Comparison of ENCODE assay signal across 10 cellular contexts in the genomic region with DNA sequence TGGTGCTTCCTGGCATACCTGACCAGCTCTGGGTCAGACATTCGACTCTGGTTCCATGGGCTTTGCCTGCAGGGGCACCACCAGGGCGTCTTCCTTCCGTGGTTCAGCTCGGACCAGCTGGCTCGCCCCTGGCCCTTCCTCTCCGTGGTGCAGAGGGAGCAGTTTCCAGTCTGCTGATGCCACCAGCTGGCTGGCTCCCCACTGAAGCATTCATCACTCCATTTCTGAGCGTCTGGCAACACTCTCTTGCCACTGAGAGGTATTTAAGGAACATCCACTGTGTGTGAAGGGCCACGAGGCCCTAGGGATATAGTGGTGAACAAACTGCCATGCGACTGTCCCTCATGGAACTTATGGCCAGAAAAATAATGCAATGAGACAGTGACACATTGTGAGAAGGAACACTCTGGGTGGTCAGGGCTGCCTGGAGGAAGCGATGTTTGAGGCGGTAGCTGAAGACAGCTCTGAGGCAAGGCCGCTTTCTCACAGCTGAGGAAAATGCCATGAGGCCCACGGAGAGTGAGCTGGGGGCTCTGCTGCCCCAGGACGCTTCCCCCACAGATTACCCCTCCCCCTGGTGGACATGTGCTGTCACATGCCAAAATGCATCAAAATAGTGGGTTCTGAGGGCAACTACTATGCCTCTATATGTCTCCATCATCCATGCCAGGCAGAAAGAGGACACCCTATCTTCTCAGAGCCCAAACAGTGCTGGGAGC. TPM values are rescaled to one million over a fixed set of nuclear protein-coding genes. Genes with fewer than 3 reads are reported as not detected.
A peak's percentile ranks its signal among the peaks of the same experiment; 100 is the strongest.
DNase-seq lines count a peak whose midpoint lies in the region; ATAC-seq and TF ChIP-seq lines count a peak whose summit lies in the region.
"Had no signal": no experiment of that assay in that cellular context is flagged by ENCODE, and none has a peak within 500 bp of the region (broad histone marks: within the 10 kb centered on the region; RNA-seq: fewer than 3 reads in every experiment).

No MANE protein-coding gene starts in this region.

- intact Hi-C loops in CD4-positive, alpha-beta memory T cell (cut with micrococcal nuclease), result no loop called here

- no peaks in the 10 kb centered on the region for H3K27me3 Mint-ChIP-seq in stimulated activated naive B cell treated with anti-CD40 and anti-IgM and Interleukin-4, amounts not matched to agents 10 μg/mL and 1 μg/mL and 100 μg/mL, for 72 hours
- H3K27me3 Mint-ChIP-seq in CD4-positive, alpha-beta memory T cell, result no peaks in the 10 kb centered on the region
- H3K27me3 Mint-ChIP-seq: activated T-cell treated with anti-CD3 and anti-CD28 coated beads, Interleukin-2, amount 50 U/mL, for 24 hours had no signal

- CTCF ChIA-PET in CD4-positive, alpha-beta memory T cell (lab: Charles Lee; ENCODE audit: partially characterized antibody), result interaction anchor here (1.4 to 1.5 kb wide), 2 partner anchors 20 to 132 kb away, joined by 3 to 4 read pairs; no protein-coding TSS in a partner anchor

- in situ Hi-C loops in GM13977 (cut with MboI; ENCODE audit: low pct_unique_long_range_greater_than_20kb, low sequenced_read_pairs, unreplicated experiment), result no loop called here

- peaks cover 9% of the 10 kb centered on the region for H3K4me1 ChIP-seq in OCI-LY3 (ENCODE audit: low read length)
- H3K4me1 ChIP-seq in CD4-positive, alpha-beta memory T cell (ENCODE audit: insufficient read depth, low read length), result no peaks in the 10 kb centered on the region

- no peaks in the 10 kb centered on the region for H3K79me2 ChIP-seq in OCI-LY3 (ENCODE audit: low read length)

- no peak overlapping the region for H3K4me3 ChIP-seq in OCI-LY3 (ENCODE audit: low read length)
- H3K4me3 ChIP-seq in fibroblast of mammary gland (ENCODE audit: control insufficient read depth, low read depth, low read length), result no peak overlapping the region
- no peak overlapping the region for H3K4me3 ChIP-seq in CD4-positive, alpha-beta memory T cell (ENCODE audit: low read length in 2 of 2)

- peaks cover 7% of the 10 kb centered on the region; the same call in 1 of the 2 replicates for H4K20me1 ChIP-seq in OCI-LY3 (ENCODE audit: insufficient read depth, low read length)

- no peaks in the 10 kb centered on the region for H3K36me3 ChIP-seq in OCI-LY3 (replicated peaks; ENCODE audit: low read depth, low read length)
- H3K36me3 ChIP-seq in CD4-positive, alpha-beta memory T cell (ENCODE audit: insufficient read depth, low read length), result no peaks in the 10 kb centered on the region

- no peak overlapping the region for H3K27ac Mint-ChIP-seq in stimulated activated naive B cell treated with anti-CD40 and anti-IgM and Interleukin-4, amounts not matched to agents 10 μg/mL and 1 μg/mL and 100 μg/mL, for 72 hours
- H3K27ac Mint-ChIP-seq in CD4-positive, alpha-beta memory T cell, result no peak overlapping the region
- H3K27ac Mint-ChIP-seq: activated T-cell treated with anti-CD3 and anti-CD28 coated beads, Interleukin-2, amount 50 U/mL, for 24 hours had no signal

- POLR2A ChIA-PET in CD4-positive, alpha-beta memory T cell (lab: Charles Lee; ENCODE audit: partially characterized antibody), result interaction anchor here (0.6 kb wide), 1 partner anchor 113 kb away, joined by 3 read pairs; no protein-coding TSS in a partner anchor

- H3K9me3 ChIP-seq in OCI-LY3 (ENCODE audit: insufficient read depth, low read length), result no peaks in the 10 kb centered on the region
- H3K9me3 ChIP-seq in CD4-positive, alpha-beta memory T cell (ENCODE audit: control insufficient read depth in 1 of 2, low read length in 2 of 2), result no peaks in the 10 kb centered on the region

- H3K4me1 Mint-ChIP-seq in stimulated activated naive B cell treated with anti-CD40 and anti-IgM and Interleukin-4, amounts not matched to agents 10 μg/mL and 1 μg/mL and 100 μg/mL, for 72 hours, result peaks cover 15 to 37% of the 10 kb centered on the region in 2 donors
- peaks cover 11 to 17% (median 14%) of the 10 kb centered on the region in 4 donors for H3K4me1 Mint-ChIP-seq in CD4-positive, alpha-beta memory T cell

- ATAC-seq in stimulated activated naive B cell treated with anti-CD40 and anti-IgM and Interleukin-4, amounts not matched to agents 10 μg/mL and 1 μg/mL and 100 μg/mL, for 72 hours (replicated peaks), result peak; percentile 8 to 16
- ATAC-seq in HG02763 (IDR thresholded peaks at IDR 0.05; ENCODE audit: unreplicated experiment) (no peak), left lobe of liver (no peak)
- ATAC-seq: left colon had no signal

- H2AFZ ChIP-seq in OCI-LY3 (ENCODE audit: low read depth, low read length), result no peak overlapping the region

- no peak overlapping the region for H3K27ac ChIP-seq in OCI-LY3 (ENCODE audit: low read length)
- no peak overlapping the region for H3K27ac ChIP-seq in CD4-positive, alpha-beta memory T cell (ENCODE audit: low read depth, low read length)

- H3K4me3 Mint-ChIP-seq in stimulated activated naive B cell treated with anti-CD40 and anti-IgM and Interleukin-4, amounts not matched to agents 10 μg/mL and 1 μg/mL and 100 μg/mL, for 72 hours, result no peak overlapping the region
- H3K4me3 Mint-ChIP-seq in CD4-positive, alpha-beta memory T cell, result no peak overlapping the region
- H3K4me3 Mint-ChIP-seq: activated T-cell treated with anti-CD3 and anti-CD28 coated beads, Interleukin-2, amount 50 U/mL, for 24 hours had no signal

- TF ChIP-seq CTCF in GM13977 (IDR thresholded peaks at IDR 0.05; ENCODE audit: extremely low read depth, insufficient read depth, missing control alignments) (peak; percentile 33), OCI-LY3 (IDR thresholded peaks at IDR 0.05; ENCODE audit: low read depth, low read length) (peak; percentile 55), fibroblast of mammary gland (conservative IDR thresholded peaks at IDR 0.05; ENCODE audit: control insufficient read depth, insufficient read depth, low read depth, low read length) (peak; percentile 19)

- DNase-seq in GM13977 (ENCODE audit: low spot score) (no peak), fibroblast of mammary gland (ENCODE audit: low read depth) (no peak), left lobe of liver (ENCODE audit: low spot score) (no peak)
- no peak for DNase-seq in stimulated activated naive B cell treated with anti-CD40 and anti-IgM and Interleukin-4, amounts not matched to agents 10 μg/mL and 1 μg/mL and 100 μg/mL, for 72 hours
- no peak for DNase-seq in CD4-positive, alpha-beta memory T cell
- DNase-seq: activated T-cell treated with anti-CD3 and anti-CD28 coated beads, Interleukin-2, amount 50 U/mL, for 24 hours; left colon; NCI-H1092 treated with DMSO at 0.1 percent for 48 hours had no signal

- H3K27me3 ChIP-seq in OCI-LY3 (ENCODE audit: low read depth, low read length), result no peaks in the 10 kb centered on the region
- H3K27me3 ChIP-seq in CD4-positive, alpha-beta memory T cell (ENCODE audit: insufficient read depth, low read length), result no peaks in the 10 kb centered on the region

- no peak overlapping the region for H3K4me2 ChIP-seq in OCI-LY3 (ENCODE audit: low read length)

- H3K9ac ChIP-seq in OCI-LY3 (ENCODE audit: low read length), result no peak overlapping the region

- H3K9me3 Mint-ChIP-seq in stimulated activated naive B cell treated with anti-CD40 and anti-IgM and Interleukin-4, amounts not matched to agents 10 μg/mL and 1 μg/mL and 100 μg/mL, for 72 hours, result no peaks in the 10 kb centered on the region
- no peaks in the 10 kb centered on the region for H3K9me3 Mint-ChIP-seq in CD4-positive, alpha-beta memory T cell
- H3K9me3 Mint-ChIP-seq: activated T-cell treated with anti-CD3 and anti-CD28 coated beads, Interleukin-2, amount 50 U/mL, for 24 hours had no signal

- H3K36me3 Mint-ChIP-seq in stimulated activated naive B cell treated with anti-CD40 and anti-IgM and Interleukin-4, amounts not matched to agents 10 μg/mL and 1 μg/mL and 100 μg/mL, for 72 hours, result peaks cover 15 to 47% of the 10 kb centered on the region in 2 donors
- peaks cover 7 to 20% of the 10 kb centered on the region in 2 donors for H3K36me3 Mint-ChIP-seq in CD4-positive, alpha-beta memory T cell

RNA-seq across cellular contexts. Expression of a gene that starts 44.9 kb away (rescaled TPM):
- 20.2 TPM for total RNA-seq in left lobe of liver
- 10 to 100 TPM; 44.7 to 45.7 TPM for total RNA-seq in CD4-positive, alpha-beta memory T cell
- 10 to 100 TPM; 38.4 to 49.0 TPM for polyA plus RNA-seq in CD4-positive, alpha-beta memory T cell

Comparison
In these comparisons a context has a peak if more than half of its experiments do, and no peak if none do; other contexts are left out.
1. ATAC-seq: peak in stimulated activated naive B cell treated with anti-CD40 and anti-IgM and Interleukin-4, amounts not matched to agents 10 μg/mL and 1 μg/mL and 100 μg/mL, for 72 hours (2 of 2); none in HG02763 (single experiment) and left lobe of liver (single experiment).
2. Peak in every context shown above with its lines, with median percentiles within 50 percentile points of each other: CTCF ChIP-seq.